Comparison of ENCODE assay signal across 12 cellular contexts in the genomic region with DNA sequence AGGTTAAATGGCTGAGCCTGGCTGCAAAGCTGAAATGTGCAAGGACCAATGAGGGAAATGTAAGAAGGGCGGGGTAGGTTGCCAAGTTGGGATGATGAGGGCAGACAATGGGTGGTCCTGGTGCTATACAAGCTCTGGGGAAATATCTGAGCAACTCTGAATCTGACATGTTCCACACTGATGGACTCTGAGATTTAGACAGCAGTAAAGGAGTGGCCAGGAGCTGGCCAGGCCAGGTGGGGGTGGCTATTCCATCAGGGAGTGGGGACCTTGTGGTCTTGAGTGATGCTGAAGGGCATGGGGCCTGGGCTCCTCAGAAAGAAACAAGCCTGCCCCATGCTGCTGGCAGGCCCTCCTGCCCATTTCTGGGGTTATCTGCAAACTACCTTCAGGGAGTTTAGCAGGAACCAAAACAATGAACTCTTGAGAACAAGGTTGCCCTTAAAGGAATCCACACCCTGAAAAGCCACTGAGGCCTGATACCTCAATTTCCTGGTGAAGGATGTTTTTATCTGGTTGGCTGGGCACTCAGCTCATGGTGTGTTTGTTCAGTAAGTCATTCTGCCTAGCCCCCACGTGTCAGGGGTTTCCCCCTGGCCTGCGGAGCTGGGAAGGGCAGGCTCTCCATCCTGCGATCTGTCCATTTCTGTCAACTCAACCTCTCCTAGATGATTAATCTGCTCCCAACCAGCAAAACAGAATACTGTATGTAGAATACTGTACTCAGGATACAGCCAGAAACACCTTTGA.
DNase-seq lines count a peak whose midpoint lies in the region; ATAC-seq, FAIRE-seq and TF ChIP-seq lines count a peak whose summit lies in the region.
"Had no signal": no experiment of that assay in that cellular context is flagged by ENCODE, and none has a peak within 500 bp of the region (broad histone marks: within the 10 kb centered on the region; RNA-seq: fewer than 3 reads in every experiment).

No MANE protein-coding gene starts in this region.

- H2AFZ ChIP-seq in GM23248 = peak overlapping the region; percentile 63

- H3K36me3 ChIP-seq in GM23248 (ENCODE audit: low read depth) = no peaks in the 10 kb centered on the region
- no peaks in the 10 kb centered on the region for H3K36me3 ChIP-seq in pancreas
- H3K36me3 ChIP-seq in MG63 = no peaks in the 10 kb centered on the region
- H3K36me3 ChIP-seq: vagina had no signal

- H3K27ac ChIP-seq in GM23248 (peak overlapping the region; percentile 31; the same call in 1 of the 2 replicates), pancreas (no peak overlapping the region)
- H3K27ac ChIP-seq: vagina had no signal

- no peak overlapping the region for H3K4me3 ChIP-seq in GM23248
- no peak overlapping the region for H3K4me3 ChIP-seq in fibroblast of the aortic adventitia (ENCODE audit: low read depth, low read length)
- H3K4me3 ChIP-seq in pancreas = no peak overlapping the region
- H3K4me3 ChIP-seq in MG63 = no peak overlapping the region
- H3K4me3 ChIP-seq: K562, vagina had no signal

- no peaks in the 10 kb centered on the region for H3K9me2 ChIP-seq in GM23248 (ENCODE audit: insufficient read depth)

- H3K27me3 ChIP-seq in GM23248 (replicated peaks; ENCODE audit: insufficient read depth) (no peaks in the 10 kb centered on the region), pancreas (no peaks in the 10 kb centered on the region), MG63 (no peaks in the 10 kb centered on the region)
- H3K27me3 ChIP-seq: vagina had no signal

- 64 to 74% methylated on average over 4 of the region's 4 CpGs for WGBS in GM23248 (ENCODE audit: low coverage in 1 of 2, low lambda C conversion rate in 2 of 2, missing lambda C conversion rate in 2 of 2), 2 experiments
- WGBS in pancreas, 2 donors = 64 to 74% methylated on average over 4 of the region's 4 CpGs

- intact Hi-C loops in pancreas (cut with DNase I) = no loop called here

- H4K20me1 ChIP-seq in GM23248 (ENCODE audit: insufficient read depth) = no peaks in the 10 kb centered on the region

- no peaks in the 10 kb centered on the region for H3F3A ChIP-seq in GM23248 (ENCODE audit: insufficient read depth)

- no peaks in the 10 kb centered on the region for H3K9me3 ChIP-seq in GM23248 (ENCODE audit: low read depth)
- H3K9me3 ChIP-seq in pancreas = no peaks in the 10 kb centered on the region
- H3K9me3 ChIP-seq in MG63 = no peaks in the 10 kb centered on the region
- H3K9me3 ChIP-seq: vagina had no signal

- FAIRE-seq in RCC 7860 (lab: Jason Lieb, UNC) (peak; percentile 94), pancreas (lab: Jason Lieb, UNC) (no peak)
- FAIRE-seq: GM12892, K562 had no signal

- TF ChIP-seq CTCF in fibroblast of the aortic adventitia (IDR thresholded peaks at IDR 0.05; ENCODE audit: insufficient read depth, low read length) (no peak), pancreas (IDR thresholded peaks at IDR 0.05) (no peak)

- DNase-seq in GM23248 (no peak), RCC 7860 (ENCODE audit: low spot score) (peak; percentile 91), fibroblast of the aortic adventitia (ENCODE audit: low read depth) (peak; percentile 4), pancreas (no peak), MG63 (no peak), globus pallidus (ENCODE audit: low spot score) (no peak)
- no peak for DNase-seq in activated CD4-positive, CD25-positive, alpha-beta regulatory T cell (lab: John Stamatoyannopoulos, UW)
- DNase-seq: left colon had no signal

- H3K4me1 ChIP-seq in GM23248 (ENCODE audit: insufficient read depth) (peaks cover 13% of the 10 kb centered on the region), pancreas (peaks cover 0 to 5% (median 0%) of the 10 kb centered on the region in 3 donors)
- H3K4me1 ChIP-seq: vagina had no signal

- peak overlapping the region; percentile 67 for H3K4me2 ChIP-seq in GM23248 (ENCODE audit: unreplicated experiment)

- in situ Hi-C loops in GM23248 (cut with MboI) = no loop called here

- no peaks in the 10 kb centered on the region for H3K79me2 ChIP-seq in GM23248 (ENCODE audit: insufficient read depth)

- ATAC-seq in pancreas = peak in 3 of 4 donors; percentile 77 to 85 (median 78)
- ATAC-seq in HG03460 (IDR thresholded peaks at IDR 0.05; ENCODE audit: unreplicated experiment) = no peak
- ATAC-seq: K562, left colon had no signal

- H3K9ac ChIP-seq in GM23248 = no peak overlapping the region

Comparison
In these comparisons a context has a peak if more than half of its experiments do, and no peak if none do; other contexts are left out.
1. DNase-seq: peak in RCC 7860 (single experiment) and fibroblast of the aortic adventitia (single experiment); none in GM23248 (single experiment), pancreas (0 of 6), MG63 (single experiment), globus pallidus (single experiment) and activated CD4-positive, CD25-positive, alpha-beta regulatory T cell (0 of 4).